24 cellular contexts compared by ENCODE assay signal in the genomic region with DNA sequence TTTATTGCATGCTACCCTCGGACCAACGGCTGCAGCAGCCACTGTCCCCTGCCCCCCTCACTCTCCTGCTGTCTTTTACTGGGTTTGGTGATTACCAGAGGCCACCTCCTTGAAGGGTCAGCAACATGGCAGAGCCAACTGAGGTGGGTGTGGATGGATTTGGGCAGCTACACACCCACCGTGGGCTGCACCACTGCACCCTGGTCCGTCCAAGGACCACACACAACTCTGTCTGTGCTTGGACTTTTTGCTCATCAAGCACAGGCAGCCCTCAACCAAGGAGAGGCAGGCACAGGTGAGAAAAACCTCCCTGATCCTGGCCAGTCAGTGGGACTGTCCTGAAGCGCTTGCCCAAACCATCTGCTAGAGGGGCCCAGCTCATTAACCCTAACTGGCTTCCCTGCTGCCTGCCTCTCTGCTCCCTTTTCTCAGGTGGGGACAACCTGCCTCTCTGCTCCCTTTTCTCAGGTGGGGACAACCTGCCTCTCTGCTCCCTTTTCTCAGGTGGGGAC.
"Had no signal": no experiment of that assay in that cellular context is flagged by ENCODE, and none has a peak within 500 bp of the region (broad histone marks: within the 10 kb centered on the region; RNA-seq: fewer than 3 reads in every experiment).

No MANE protein-coding gene starts in this region.

- H3K27ac ChIP-seq: left lung, lower lobe of right lung, neural progenitor cell, parathyroid adenoma, psoas muscle, right lobe of liver, tibial nerve, upper lobe of left lung, vagina had no signal

- H3K4me3 ChIP-seq: left lung, lower lobe of right lung, neural progenitor cell, psoas muscle, right lobe of liver, smooth muscle cell, tibial nerve, upper lobe of left lung, vagina had no signal

- H3K4me1 ChIP-seq: left lung, lower lobe of right lung, neural progenitor cell, psoas muscle, right lobe of liver, tibial nerve, upper lobe of left lung, vagina had no signal

- H3K27me3 Mint-ChIP-seq: naive B cell had no signal

- H3K9ac ChIP-seq: neural progenitor cell, parathyroid adenoma had no signal

- H2AFZ ChIP-seq: neural progenitor cell, parathyroid adenoma had no signal

- H3K36me3 Mint-ChIP-seq: naive B cell, natural killer cell, neural progenitor cell had no signal

- H3K4me3 Mint-ChIP-seq: mesothelial cell of epicardium; naive B cell; natural killer cell; nephron progenitor cell; stimulated activated naive CD8-positive, alpha-beta T cell treated with anti-CD3 and anti-CD28 coated beads, Interleukin-15, Interleukin-2, amounts not matched to agents 100 ng/mL and 50 ng/mL, for 24 hours had no signal

- H3K27me3 ChIP-seq: left lung, neural progenitor cell, right lobe of liver, tibial nerve, upper lobe of left lung, vagina had no signal

- H3K4me2 ChIP-seq: neural progenitor cell, smooth muscle cell had no signal

- H3K9me3 ChIP-seq: left lung, lower lobe of right lung, psoas muscle, right lobe of liver, tibial nerve, upper lobe of left lung, vagina had no signal

- H3K36me3 ChIP-seq: left lung, lower lobe of right lung, neural progenitor cell, right lobe of liver, tibial nerve, upper lobe of left lung, vagina had no signal

- DNase-seq: hippocampal formation; kidney glomerular epithelial cell; left cardiac atrium; left lung; lower lobe of right lung; mammary epithelial cell; mesenchymal stem cell; naive B cell; natural killer cell; nephron progenitor cell; psoas muscle; right lobe of liver; stimulated activated CD4-positive, alpha-beta T cell treated with anti-CD3 and anti-CD28 coated beads, Interleukin-12 subunit alpha, Interleukin-12 subunit beta, amount 100 ng/mL, for 4 hours; stimulated activated CD4-positive, alpha-beta T cell treated with anti-CD3 and anti-CD28 coated beads, Interleukin-15, amount 100 ng/mL, for 24 hours; stimulated activated CD4-positive, alpha-beta T cell treated with anti-CD3 and anti-CD28 coated beads, Interleukin-4, amount 100 ng/mL, for 1 hour; stimulated activated naive CD4-positive, alpha-beta T cell had no signal

- ATAC-seq: left cardiac atrium, left lung, lower lobe of right lung, natural killer cell, psoas muscle, right lobe of liver had no signal

- H3K27ac Mint-ChIP-seq: mesothelial cell of epicardium; natural killer cell; nephron progenitor cell; stimulated activated naive CD8-positive, alpha-beta T cell treated with anti-CD3 and anti-CD28 coated beads, Interleukin-15, Interleukin-2, amounts not matched to agents 100 ng/mL and 50 ng/mL, for 24 hours had no signal
